17 cellular contexts compared by ENCODE assay signal in genomic region chr10:117501460-117502035, GRCh38. TPM values are rescaled to one million over a fixed set of nuclear protein-coding genes. Genes with fewer than 3 reads are reported as not detected.
A peak's percentile ranks its signal among the peaks of the same experiment; 100 is the strongest.
DNase-seq lines count a peak whose midpoint lies in the region; ATAC-seq and TF ChIP-seq lines count a peak whose summit lies in the region.
"Had no signal": no experiment of that assay in that cellular context is flagged by ENCODE, and none has a peak within 500 bp of the region (broad histone marks: within the 10 kb centered on the region; RNA-seq: fewer than 3 reads in every experiment).

No MANE protein-coding gene starts in this region.

- peak; percentile 31 to 33 for ATAC-seq in natural killer cell treated with Interleukin-12 subunit alpha and Interleukin-12 subunit beta and Interleukin-15 and Interleukin-18, amount 100 ng/mL, for 72 hours
- ATAC-seq in natural killer cell (no peak), aorta (ENCODE audit: low FRiP score) (peak; percentile 16), mucosa of descending colon (no peak), HG03280 (IDR thresholded peaks at IDR 0.05; ENCODE audit: unreplicated experiment) (no peak)
- ATAC-seq: HCT116 had no signal

- H3K36me3 Mint-ChIP-seq in natural killer cell treated with Interleukin-12 subunit alpha and Interleukin-12 subunit beta and Interleukin-15 and Interleukin-18, amount 100 ng/mL, for 72 hours: no peaks in the 10 kb centered on the region
- H3K36me3 Mint-ChIP-seq in natural killer cell: no peaks in the 10 kb centered on the region
- no peaks in the 10 kb centered on the region for H3K36me3 Mint-ChIP-seq in CD8-positive, alpha-beta memory T cell
- H3K36me3 Mint-ChIP-seq: CD4-positive, CD25-positive, alpha-beta regulatory T cell; IgD-negative memory B cell had no signal

- H3K4me3 ChIP-seq in sigmoid colon (no peak overlapping the region), aorta (ENCODE audit: low read length in 2 of 2) (no peak overlapping the region), mucosa of descending colon (no peak overlapping the region)
- no peak overlapping the region for H3K4me3 ChIP-seq in CD8-positive, alpha-beta memory T cell (ENCODE audit: low read length)
- H3K4me3 ChIP-seq: GM23248 had no signal

- H3K4me3 Mint-ChIP-seq in natural killer cell treated with Interleukin-12 subunit alpha and Interleukin-12 subunit beta and Interleukin-15 and Interleukin-18, amount 100 ng/mL, for 72 hours: no peak overlapping the region
- H3K4me3 Mint-ChIP-seq in natural killer cell: no peak overlapping the region
- H3K4me3 Mint-ChIP-seq in CD8-positive, alpha-beta memory T cell: no peak overlapping the region
- H3K4me3 Mint-ChIP-seq: CD4-positive, CD25-positive, alpha-beta regulatory T cell; HFFc6; IgD-negative memory B cell had no signal

- POLR2A ChIA-PET in CD8-positive, alpha-beta memory T cell (lab: Charles Lee): no interaction called here

- H3K27me3 Mint-ChIP-seq in natural killer cell treated with Interleukin-12 subunit alpha and Interleukin-12 subunit beta and Interleukin-15 and Interleukin-18, amount 100 ng/mL, for 72 hours: peaks cover 19 to 32% of the 10 kb centered on the region in 2 donors
- peaks cover 2 to 8% of the 10 kb centered on the region in 2 donors for H3K27me3 Mint-ChIP-seq in natural killer cell (ENCODE audit: low read depth in 2 of 2)
- peaks cover 12 to 30% of the 10 kb centered on the region in 2 donors for H3K27me3 Mint-ChIP-seq in CD8-positive, alpha-beta memory T cell

- H3K36me3 ChIP-seq in sigmoid colon: no peaks in the 10 kb centered on the region
- no peaks in the 10 kb centered on the region for H3K36me3 ChIP-seq in aorta (ENCODE audit: control insufficient read depth in 1 of 2, insufficient read depth in 2 of 2, low read length in 1 of 2)
- no peaks in the 10 kb centered on the region for H3K36me3 ChIP-seq in CD8-positive, alpha-beta memory T cell (ENCODE audit: insufficient read depth, low read length)
- no peaks in the 10 kb centered on the region for H3K36me3 ChIP-seq in mucosa of descending colon (ENCODE audit: low read depth)
- H3K36me3 ChIP-seq: BE2C had no signal

- no peak for TF ChIP-seq EP300 in sigmoid colon (IDR thresholded peaks at IDR 0.05)

- H3K4me1 ChIP-seq in sigmoid colon (peaks cover 0 to 7% (median 2%) of the 10 kb centered on the region in 4 donors), aorta (ENCODE audit: control insufficient read depth in 1 of 2, insufficient read depth in 2 of 2, low read length in 2 of 2) (no peaks in the 10 kb centered on the region), mucosa of descending colon (ENCODE audit: low read depth) (no peaks in the 10 kb centered on the region)
- no peaks in the 10 kb centered on the region for H3K4me1 ChIP-seq in CD8-positive, alpha-beta memory T cell (ENCODE audit: insufficient read depth, low read length)

- CTCF ChIA-PET in CD8-positive, alpha-beta memory T cell (lab: Charles Lee): no interaction called here

- H3K27ac ChIP-seq in sigmoid colon (no peak overlapping the region), aorta (ENCODE audit: low read depth in 1 of 2, low read length in 2 of 2) (no peak overlapping the region)
- H3K27ac ChIP-seq in CD8-positive, alpha-beta memory T cell (ENCODE audit: low read depth, low read length): no peak overlapping the region
- H3K27ac ChIP-seq: GM23248 had no signal

- H3K4me1 Mint-ChIP-seq in natural killer cell treated with Interleukin-12 subunit alpha and Interleukin-12 subunit beta and Interleukin-15 and Interleukin-18, amount 100 ng/mL, for 72 hours (ENCODE audit: low read depth in 2 of 2): peaks cover 0 to 2% of the 10 kb centered on the region in 2 donors
- H3K4me1 Mint-ChIP-seq in natural killer cell: no peaks in the 10 kb centered on the region
- peaks cover 0 to 2% (median 0%) of the 10 kb centered on the region in 3 donors for H3K4me1 Mint-ChIP-seq in CD8-positive, alpha-beta memory T cell

- TF ChIP-seq CTCF in natural killer cell (IDR thresholded peaks at IDR 0.05) (no peak), sigmoid colon (IDR thresholded peaks at IDR 0.05) (no peak), mucosa of descending colon (IDR thresholded peaks at IDR 0.05) (no peak)

- H3K27me3 ChIP-seq in sigmoid colon (peaks cover 0 to 4% (median 0%) of the 10 kb centered on the region in 3 donors), aorta (ENCODE audit: control insufficient read depth in 1 of 2, insufficient read depth in 2 of 2, low read length in 1 of 2) (no peaks in the 10 kb centered on the region)
- no peaks in the 10 kb centered on the region for H3K27me3 ChIP-seq in CD8-positive, alpha-beta memory T cell (ENCODE audit: insufficient read depth, low read length, poor library complexity, severe bottlenecking)
- H3K27me3 ChIP-seq: BE2C had no signal

- 87 to 91% methylated on average over 12 of the region's 12 CpGs for WGBS in sigmoid colon, 2 donors
- WGBS in aorta, 2 donors: 89 to 93% methylated on average over 10 to 12 of the region's 12 CpGs

- DNase-seq in natural killer cell treated with Interleukin-12 subunit alpha and Interleukin-12 subunit beta and Interleukin-15 and Interleukin-18, amount 100 ng/mL, for 72 hours (ENCODE audit: low spot score): no peak
- no peak for DNase-seq in natural killer cell
- DNase-seq in mesenteric fat pad (ENCODE audit: low spot score): peak; percentile 57
- DNase-seq in sigmoid colon: peak; percentile 54
- no peak for DNase-seq in aorta
- no peak for DNase-seq in CD8-positive, alpha-beta memory T cell
- no peak for DNase-seq in mucosa of descending colon
- DNase-seq: ACHN; BE2C; C1 segment of cervical spinal cord; Caco-2; CD4-positive, CD25-positive, alpha-beta regulatory T cell; GM23248; HFFc6 had no signal

- intact Hi-C loops in natural killer cell (cut with micrococcal nuclease): no loop called here
- intact Hi-C loops in sigmoid colon (cut with DNase I): no loop called here
- intact Hi-C loops in aorta (cut with DNase I): no loop called here
- intact Hi-C loops in mucosa of descending colon (cut with DNase I, micrococcal nuclease): no loop called here

- no peak for TF ChIP-seq POLR2A in sigmoid colon (IDR thresholded peaks at IDR 0.05)

- H3K9me3 Mint-ChIP-seq in natural killer cell treated with Interleukin-12 subunit alpha and Interleukin-12 subunit beta and Interleukin-15 and Interleukin-18, amount 100 ng/mL, for 72 hours: no peaks in the 10 kb centered on the region
- H3K9me3 Mint-ChIP-seq in natural killer cell: no peaks in the 10 kb centered on the region
- no peaks in the 10 kb centered on the region for H3K9me3 Mint-ChIP-seq in CD8-positive, alpha-beta memory T cell
- H3K9me3 Mint-ChIP-seq: CD4-positive, CD25-positive, alpha-beta regulatory T cell; HFFc6; IgD-negative memory B cell had no signal

- no peaks in the 10 kb centered on the region for H3K9me3 ChIP-seq in sigmoid colon
- no peaks in the 10 kb centered on the region for H3K9me3 ChIP-seq in aorta (ENCODE audit: control insufficient read depth, low read length)
- H3K9me3 ChIP-seq in CD8-positive, alpha-beta memory T cell (ENCODE audit: low read length): no peaks in the 10 kb centered on the region
- H3K9me3 ChIP-seq in mucosa of descending colon: no peaks in the 10 kb centered on the region
- H3K9me3 ChIP-seq: BE2C, Caco-2 had no signal

- no peak overlapping the region for H3K27ac Mint-ChIP-seq in natural killer cell treated with Interleukin-12 subunit alpha and Interleukin-12 subunit beta and Interleukin-15 and Interleukin-18, amount 100 ng/mL, for 72 hours
- no peak overlapping the region for H3K27ac Mint-ChIP-seq in natural killer cell
- no peak overlapping the region for H3K27ac Mint-ChIP-seq in CD8-positive, alpha-beta memory T cell
- H3K27ac Mint-ChIP-seq: HFFc6, IgD-negative memory B cell had no signal

RNA-seq across cellular contexts. Expression of gene EMX2, which starts 41.0 kb away (rescaled TPM):
- not detected for total RNA-seq in natural killer cell treated with Interleukin-12 subunit alpha and Interleukin-12 subunit beta and Interleukin-15 and Interleukin-18, amount 100 ng/mL, for 72 hours
- total RNA-seq in natural killer cell (not detected), mesenteric fat pad (2.4 TPM), sigmoid colon (under 1 TPM in 1 of 4 donors, not detected in 3; 0.36 TPM), aorta (1 to 10 TPM; 1.5 to 1.6 TPM), mucosa of descending colon (not detected)
- polyA plus RNA-seq in sigmoid colon (not detected), aorta (not detected)
- total RNA-seq in CD8-positive, alpha-beta memory T cell: not detected
- not detected for polyA plus RNA-seq in CD8-positive, alpha-beta memory T cell
- total RNA-seq: CD4-positive, CD25-positive, alpha-beta regulatory T cell; HFFc6 had no signal
- polyA plus RNA-seq: CD4-positive, CD25-positive, alpha-beta regulatory T cell; IgD-negative memory B cell had no signal

Comparison
In these comparisons a context has a peak if more than half of its experiments do, and no peak if none do; other contexts are left out.
1. ATAC-seq: peak in natural killer cell treated with Interleukin-12 subunit alpha and Interleukin-12 subunit beta and Interleukin-15 and Interleukin-18, amount 100 ng/mL, for 72 hours (2 of 2) and aorta (single experiment); none in natural killer cell (0 of 3), mucosa of descending colon (single experiment) and HG03280 (single experiment).
2. DNase-seq: peak in mesenteric fat pad (single experiment) and sigmoid colon (single experiment); none in natural killer cell treated with Interleukin-12 subunit alpha and Interleukin-12 subunit beta and Interleukin-15 and Interleukin-18, amount 100 ng/mL, for 72 hours (single experiment), natural killer cell (single experiment), aorta (0 of 2), CD8-positive, alpha-beta memory T cell (0 of 5) and mucosa of descending colon (0 of 3).